Comparison of ENCODE assay signal across 1 cellular context in genomic region chr4:90174622-90175023, GRCh38.
A peak's percentile ranks its signal among the peaks of the same experiment; 100 is the strongest.
TF ChIP-seq lines count a peak whose summit lies in the region.

No MANE protein-coding gene starts in this region.

TF ChIP-seq in HCT116, 20 proteins besides CTCF, POLR2A, EP300 and RAD21:
- TF ChIP-seq SP1 (IDR thresholded peaks at IDR 0.05; ENCODE audit: low read depth) (peak; percentile 91), POLR2AphosphoS5 (IDR thresholded peaks at IDR 0.05; ENCODE audit: low read depth, low read length) (no peak), ZBTB33 (IDR thresholded peaks at IDR 0.05; ENCODE audit: extremely low read depth, insufficient replicate concordance, low read length) (no peak), SRF (IDR thresholded peaks at IDR 0.05; ENCODE audit: low read depth) (peak; percentile 47; the same call in 1 of the 2 replicates), JUND (IDR thresholded peaks at IDR 0.05) (peak; percentile 80), ZFX (IDR thresholded peaks at IDR 0.05) (no peak), YY1 (IDR thresholded peaks at IDR 0.05; ENCODE audit: extremely low read depth, insufficient replicate concordance, low read depth, low read length) (no peak), ZNF274 (IDR thresholded peaks at IDR 0.05; ENCODE audit: low read depth, low read length) (no peak), SIN3A (IDR thresholded peaks at IDR 0.05; ENCODE audit: low read depth) (peak; percentile 87), CBX3 (IDR thresholded peaks at IDR 0.05; ENCODE audit: low read depth) (peak; percentile 80), EZH2 (IDR thresholded peaks at IDR 0.05) (no peak), ELF1 (IDR thresholded peaks at IDR 0.05; ENCODE audit: borderline replicate concordance, low read depth) (no peak; the same call in 1 of the 2 replicates), CEBPB (IDR thresholded peaks at IDR 0.05; ENCODE audit: low read depth) (peak; percentile 88), TCF7L2 (IDR thresholded peaks at IDR 0.05; ENCODE audit: borderline replicate concordance, extremely low read depth, insufficient read depth, insufficient read length) (no peak), MAX (IDR thresholded peaks at IDR 0.05) (peak; percentile 67), ATF3 (IDR thresholded peaks at IDR 0.05) (peak; percentile 68), EGR1 (IDR thresholded peaks at IDR 0.05; ENCODE audit: low read depth) (no peak), EZH2phosphoT487 (IDR thresholded peaks at IDR 0.05; ENCODE audit: borderline replicate concordance) (no peak), FOSL1 (IDR thresholded peaks at IDR 0.05; ENCODE audit: low read depth) (peak; percentile 68)
- TF ChIP-seq, protein P1, sequence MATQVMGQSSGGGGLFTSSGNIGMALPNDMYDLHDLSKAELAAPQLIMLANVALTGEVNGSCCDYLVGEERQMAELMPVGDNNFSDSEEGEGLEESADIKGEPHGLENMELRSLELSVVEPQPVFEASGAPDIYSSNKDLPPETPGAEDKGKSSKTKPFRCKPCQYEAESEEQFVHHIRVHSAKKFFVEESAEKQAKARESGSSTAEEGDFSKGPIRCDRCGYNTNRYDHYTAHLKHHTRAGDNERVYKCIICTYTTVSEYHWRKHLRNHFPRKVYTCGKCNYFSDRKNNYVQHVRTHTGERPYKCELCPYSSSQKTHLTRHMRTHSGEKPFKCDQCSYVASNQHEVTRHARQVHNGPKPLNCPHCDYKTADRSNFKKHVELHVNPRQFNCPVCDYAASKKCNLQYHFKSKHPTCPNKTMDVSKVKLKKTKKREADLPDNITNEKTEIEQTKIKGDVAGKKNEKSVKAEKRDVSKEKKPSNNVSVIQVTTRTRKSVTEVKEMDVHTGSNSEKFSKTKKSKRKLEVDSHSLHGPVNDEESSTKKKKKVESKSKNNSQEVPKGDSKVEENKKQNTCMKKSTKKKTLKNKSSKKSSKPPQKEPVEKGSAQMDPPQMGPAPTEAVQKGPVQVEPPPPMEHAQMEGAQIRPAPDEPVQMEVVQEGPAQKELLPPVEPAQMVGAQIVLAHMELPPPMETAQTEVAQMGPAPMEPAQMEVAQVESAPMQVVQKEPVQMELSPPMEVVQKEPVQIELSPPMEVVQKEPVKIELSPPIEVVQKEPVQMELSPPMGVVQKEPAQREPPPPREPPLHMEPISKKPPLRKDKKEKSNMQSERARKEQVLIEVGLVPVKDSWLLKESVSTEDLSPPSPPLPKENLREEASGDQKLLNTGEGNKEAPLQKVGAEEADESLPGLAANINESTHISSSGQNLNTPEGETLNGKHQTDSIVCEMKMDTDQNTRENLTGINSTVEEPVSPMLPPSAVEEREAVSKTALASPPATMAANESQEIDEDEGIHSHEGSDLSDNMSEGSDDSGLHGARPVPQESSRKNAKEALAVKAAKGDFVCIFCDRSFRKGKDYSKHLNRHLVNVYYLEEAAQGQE (IDR thresholded peaks at IDR 0.05; ENCODE audit: low read depth) = no peak
